Comparison of ENCODE assay signal across 8 cellular contexts in the genomic region with DNA sequence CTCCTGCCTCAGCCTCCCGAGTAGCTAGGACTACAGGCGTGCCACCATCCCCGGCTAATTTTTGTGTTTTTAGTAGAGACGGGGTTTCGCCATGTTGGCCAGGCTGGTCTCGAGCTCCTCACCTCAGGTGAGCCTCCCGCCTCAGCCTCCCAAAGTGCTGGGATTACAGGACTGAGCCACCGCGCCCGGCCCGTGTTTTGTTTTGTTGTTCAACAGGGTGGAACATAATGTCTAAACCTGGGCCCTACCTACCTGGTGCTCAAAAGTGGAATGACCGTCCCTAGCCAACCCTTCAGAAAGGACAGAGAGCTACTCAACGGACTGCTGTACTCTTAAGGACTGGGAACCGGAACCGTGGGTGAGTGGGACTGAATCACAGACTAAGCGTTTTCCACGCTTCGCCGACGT. TPM values are rescaled to one million over a fixed set of nuclear protein-coding genes. Genes with fewer than 3 reads are reported as not detected.
DNase-seq lines count a peak whose midpoint lies in the region; ATAC-seq lines count a peak whose summit lies in the region.

No MANE protein-coding gene starts in this region.

- DNase-seq in T-helper 1 cell (no peak), NCI-H2081 (lab: John Stamatoyannopoulos, UW) (no peak)
- no peak for DNase-seq in activated CD8-positive, alpha-beta T cell treated with anti-CD3 and anti-CD28 coated beads, Interleukin-2, amount 10 ng/mL, durations not matched to agents 7 days and 5 days
- DNase-seq in stimulated activated CD8-positive, alpha-beta memory T cell treated with anti-CD3 and anti-CD28 coated beads, Interleukin-4, amount 100 ng/mL, for 48 hours, result no peak

- no peaks in the 10 kb centered on the region for H3K27me3 ChIP-seq in subcutaneous abdominal adipose tissue (ENCODE audit: control insufficient read depth in 5 of 5, insufficient read depth in 4 of 5, low read length in 5 of 5)

- H3K4me3 ChIP-seq in iPS-18c (ENCODE audit: insufficient read depth, low read depth, low read length) (peak overlapping the region; percentile 77), subcutaneous abdominal adipose tissue (ENCODE audit: low read depth in 1 of 5, low read length in 5 of 5) (peak overlapping the region; percentile 72 to 98 (median 85))

- peak overlapping the region; percentile 92 for H3K27ac Mint-ChIP-seq in T-helper 1 cell treated with Interleukin-12 subunit alpha and Interleukin-12 subunit beta and Interleukin-4 antibody, amounts not matched to agents 30 μg/mL and 1 μg/mL, for 36 hours
- H3K27ac Mint-ChIP-seq in activated CD8-positive, alpha-beta T cell treated with anti-CD3 and anti-CD28 coated beads, Interleukin-2, amount 10 ng/mL, durations not matched to agents 7 days and 5 days, result peak overlapping the region; percentile 96

- peaks cover 0 to 32% (median 30%) of the 10 kb centered on the region in 5 donors for H3K4me1 ChIP-seq in subcutaneous abdominal adipose tissue (ENCODE audit: control insufficient read depth in 5 of 5, insufficient read depth in 5 of 5, low read length in 5 of 5)

- H3K27me3 Mint-ChIP-seq in T-helper 1 cell treated with Interleukin-12 subunit alpha and Interleukin-12 subunit beta and Interleukin-4 antibody, amounts not matched to agents 30 μg/mL and 1 μg/mL, for 36 hours (ENCODE audit: low read depth), result no peaks in the 10 kb centered on the region
- H3K27me3 Mint-ChIP-seq in activated CD8-positive, alpha-beta T cell treated with anti-CD3 and anti-CD28 coated beads, Interleukin-2, amount 10 ng/mL, durations not matched to agents 7 days and 5 days (ENCODE audit: low read depth), result no peaks in the 10 kb centered on the region

- H3K9me3 ChIP-seq in iPS-18c (ENCODE audit: control insufficient read depth, insufficient read depth, low read length) (no peaks in the 10 kb centered on the region), subcutaneous abdominal adipose tissue (ENCODE audit: control insufficient read depth in 5 of 5, low read length in 5 of 5) (no peaks in the 10 kb centered on the region)

- POLR2A ChIA-PET in activated CD8-positive, alpha-beta T cell treated with anti-CD3 and anti-CD28 coated beads, Interleukin-2, amount 10 ng/mL, durations not matched to agents 7 days and 5 days (lab: Charles Lee), result interaction anchor here (0.6 to 6.9 kb wide), 24 partner anchors 9 to 227 kb away, joined by 3 to 89 read pairs (median 6); a partner anchor contains a TSS

- H3K27ac ChIP-seq in subcutaneous abdominal adipose tissue (ENCODE audit: low read depth, low read length), result peak overlapping the region; percentile 72

- H3K9ac ChIP-seq in subcutaneous abdominal adipose tissue (ENCODE audit: low read length in 5 of 5), result peak overlapping the region; percentile 52 to 93 (median 75)

- CTCF ChIA-PET in activated CD8-positive, alpha-beta T cell treated with anti-CD3 and anti-CD28 coated beads, Interleukin-2, amount 10 ng/mL, durations not matched to agents 7 days and 5 days (lab: Charles Lee), result interaction anchor here (0.6 to 5.3 kb wide), 25 partner anchors 13 to 253 kb away, joined by 3 to 64 read pairs (median 6); a partner anchor contains a TSS

- peaks cover 35% of the 10 kb centered on the region for H3K4me1 Mint-ChIP-seq in T-helper 1 cell treated with Interleukin-12 subunit alpha and Interleukin-12 subunit beta and Interleukin-4 antibody, amounts not matched to agents 30 μg/mL and 1 μg/mL, for 36 hours (ENCODE audit: low read depth)
- peaks cover 45% of the 10 kb centered on the region for H3K4me1 Mint-ChIP-seq in activated CD8-positive, alpha-beta T cell treated with anti-CD3 and anti-CD28 coated beads, Interleukin-2, amount 10 ng/mL, durations not matched to agents 7 days and 5 days (ENCODE audit: low read depth)

- peaks cover 11% of the 10 kb centered on the region for H3K36me3 Mint-ChIP-seq in T-helper 1 cell treated with Interleukin-12 subunit alpha and Interleukin-12 subunit beta and Interleukin-4 antibody, amounts not matched to agents 30 μg/mL and 1 μg/mL, for 36 hours (ENCODE audit: low read depth)
- peaks cover 38% of the 10 kb centered on the region for H3K36me3 Mint-ChIP-seq in activated CD8-positive, alpha-beta T cell treated with anti-CD3 and anti-CD28 coated beads, Interleukin-2, amount 10 ng/mL, durations not matched to agents 7 days and 5 days (ENCODE audit: low read depth)

- no peaks in the 10 kb centered on the region for H3K9me3 Mint-ChIP-seq in T-helper 1 cell treated with Interleukin-12 subunit alpha and Interleukin-12 subunit beta and Interleukin-4 antibody, amounts not matched to agents 30 μg/mL and 1 μg/mL, for 36 hours
- no peaks in the 10 kb centered on the region for H3K9me3 Mint-ChIP-seq in activated CD8-positive, alpha-beta T cell treated with anti-CD3 and anti-CD28 coated beads, Interleukin-2, amount 10 ng/mL, durations not matched to agents 7 days and 5 days (ENCODE audit: insufficient read depth)

- peak overlapping the region; percentile 99 for H3K4me3 Mint-ChIP-seq in T-helper 1 cell treated with Interleukin-12 subunit alpha and Interleukin-12 subunit beta and Interleukin-4 antibody, amounts not matched to agents 30 μg/mL and 1 μg/mL, for 36 hours
- H3K4me3 Mint-ChIP-seq in activated CD8-positive, alpha-beta T cell treated with anti-CD3 and anti-CD28 coated beads, Interleukin-2, amount 10 ng/mL, durations not matched to agents 7 days and 5 days, result peak overlapping the region; percentile 100

- no peaks in the 10 kb centered on the region for H3K36me3 ChIP-seq in subcutaneous abdominal adipose tissue (ENCODE audit: control insufficient read depth in 5 of 5, insufficient read depth in 5 of 5, low read length in 5 of 5)

- no peak for ATAC-seq in activated CD8-positive, alpha-beta T cell treated with anti-CD3 and anti-CD28 coated beads, Interleukin-2, amount 10 ng/mL, durations not matched to agents 7 days and 5 days
- no peak for ATAC-seq in GM21367 (IDR thresholded peaks at IDR 0.05; ENCODE audit: unreplicated experiment)

RNA-seq across cellular contexts. Expression of a gene that starts 0.8 kb away (rescaled TPM):
- total RNA-seq in activated CD8-positive, alpha-beta T cell treated with anti-CD3 and anti-CD28 coated beads, Interleukin-2, amount 10 ng/mL, durations not matched to agents 7 days and 5 days, result 100 to 1,000 TPM; 229 to 233 TPM

RNA-seq across cellular contexts. Expression of a gene that starts 11.7 kb away (rescaled TPM):
- total RNA-seq in activated CD8-positive, alpha-beta T cell treated with anti-CD3 and anti-CD28 coated beads, Interleukin-2, amount 10 ng/mL, durations not matched to agents 7 days and 5 days, result not detected

RNA-seq across cellular contexts. Expression of a gene that starts 16.6 kb away (rescaled TPM):
- total RNA-seq in activated CD8-positive, alpha-beta T cell treated with anti-CD3 and anti-CD28 coated beads, Interleukin-2, amount 10 ng/mL, durations not matched to agents 7 days and 5 days, result 100 to 1,000 TPM; 455 to 494 TPM

RNA-seq across cellular contexts. Expression of a gene that starts 22.2 kb away (rescaled TPM):
- under 1 TPM; 0.16 to 0.83 TPM for total RNA-seq in activated CD8-positive, alpha-beta T cell treated with anti-CD3 and anti-CD28 coated beads, Interleukin-2, amount 10 ng/mL, durations not matched to agents 7 days and 5 days

RNA-seq across cellular contexts. Expression of a gene that starts 26.2 kb away (rescaled TPM):
- 10 to 100 TPM; 39.1 TPM for total RNA-seq in activated CD8-positive, alpha-beta T cell treated with anti-CD3 and anti-CD28 coated beads, Interleukin-2, amount 10 ng/mL, durations not matched to agents 7 days and 5 days
